8 cellular contexts compared by ENCODE assay signal in genomic region chr6:79076881-79077641, GRCh38.
DNase-seq lines count a peak whose midpoint lies in the region; ATAC-seq and TF ChIP-seq lines count a peak whose summit lies in the region.

No MANE protein-coding gene starts in this region.

- no peaks in the 10 kb centered on the region for H3K9me3 ChIP-seq in mucosa of stomach (ENCODE audit: control insufficient read depth, low read length)

- TF ChIP-seq EP300 in Ishikawa (IDR thresholded peaks at IDR 0.05; ENCODE audit: borderline replicate concordance) = no peak

- H3K4me3 ChIP-seq in mucosa of stomach (ENCODE audit: low read length) = peak overlapping the region; percentile 60

- H3K36me3 ChIP-seq in mucosa of stomach (ENCODE audit: control insufficient read depth, insufficient read depth, low read length) = no peaks in the 10 kb centered on the region

- ATAC-seq in GM21619 (IDR thresholded peaks at IDR 0.05; ENCODE audit: unreplicated experiment) = peak; percentile 49

- H3K9ac ChIP-seq in mucosa of stomach (ENCODE audit: low read length) = peak overlapping the region; percentile 85

- no peak for TF ChIP-seq RAD21 in Ishikawa (IDR thresholded peaks at IDR 0.05; ENCODE audit: low read depth)

- TF ChIP-seq POLR2A in erythroblast (IDR thresholded peaks at IDR 0.05; ENCODE audit: low read length) = peak; percentile 70

- H3K27me3 ChIP-seq in mucosa of stomach (ENCODE audit: control insufficient read depth, insufficient read depth, low read length) = no peaks in the 10 kb centered on the region

- DNase-seq in DMS153 treated with DMSO at 0.1 percent for 48 hours (lab: John Stamatoyannopoulos, UW; ENCODE audit: unreplicated experiment) = peak; percentile 97
- peak; percentile 95 for DNase-seq in OCI-M1 (lab: John Stamatoyannopoulos, UW)
- peak; percentile 94 for DNase-seq in activated T-cell treated with anti-CD3 and anti-CD28 coated beads, Interleukin-2, amount 50 U/mL, for 1 hour
- peak; percentile 91 to 94 for DNase-seq in erythroblast (lab: John Stamatoyannopoulos, UW)
- peak; percentile 61 to 77 for DNase-seq in stimulated activated CD8-positive, alpha-beta memory T cell treated with anti-CD3 and anti-CD28 coated beads, Interleukin-4, amount 100 ng/mL, for 4 hours (ENCODE audit: low read depth in 2 of 2, low spot score in 1 of 2)

- peaks cover 12% of the 10 kb centered on the region for H3K4me1 ChIP-seq in mucosa of stomach (ENCODE audit: control insufficient read depth, insufficient read depth, low read length)

TF ChIP-seq in Ishikawa, 13 proteins besides CTCF, POLR2A, EP300 and RAD21:
- TF ChIP-seq MAX (IDR thresholded peaks at IDR 0.05) (0 out of 2 replicates have a peak, but pooled peaks have one; percentile 14), TAF1 (IDR thresholded peaks at IDR 0.05; ENCODE audit: low read depth) (peak; percentile 58), CEBPB (IDR thresholded peaks at IDR 0.05) (no peak)
TF ChIP-seq in Ishikawa: peak in this region for 2.

Comparison
In these comparisons a context has a peak if more than half of its experiments do, and no peak if none do; other contexts are left out.
1. Peak in every context shown above with its lines: DNase-seq, ATAC-seq and H3K4me3 ChIP-seq.